Comparison of ENCODE assay signal across 29 cellular contexts in genomic region chr16:3518983-3519343, GRCh38. TPM values are rescaled to one million over a fixed set of nuclear protein-coding genes. Genes with fewer than 3 reads are reported as not detected.
"Had no signal": no experiment of that assay in that cellular context is flagged by ENCODE, and none has a peak within 500 bp of the region (broad histone marks: within the 10 kb centered on the region; RNA-seq: fewer than 3 reads in every experiment).

No MANE protein-coding gene starts in this region.

- H3K4me3 ChIP-seq: adrenal gland, ascending aorta, coronary artery, gastrocnemius medialis, suprapubic skin, tibial artery had no signal

- H3K4me1 Mint-ChIP-seq: activated B cell treated with CpG ODN at 0.5 μM for 24 hours had no signal

- H3K27me3 ChIP-seq: adrenal gland, ascending aorta, brain microvascular endothelial cell, gastrocnemius medialis, suprapubic skin, tibial artery had no signal

- H3K27ac ChIP-seq: adrenal gland, ascending aorta, brain microvascular endothelial cell, coronary artery, gastrocnemius medialis, suprapubic skin, tibial artery had no signal

- H3K4me1 ChIP-seq: adrenal gland, gastrocnemius medialis, suprapubic skin had no signal

- H3K9me3 ChIP-seq: adrenal gland, ascending aorta, gastrocnemius medialis, suprapubic skin, tibial artery had no signal

- H3K27ac Mint-ChIP-seq: activated B cell treated with CpG ODN at 0.5 μM for 24 hours; activated CD8-positive, alpha-beta T cell treated with anti-CD3 and anti-CD28 coated beads for 36 hours; activated naive CD4-positive, alpha-beta T cell treated with anti-CD3 and anti-CD28 coated beads for 36 hours; activated naive CD8-positive, alpha-beta T cell treated with anti-CD3 and anti-CD28 coated beads for 36 hours; progenitor cell of endocrine pancreas had no signal

- H3K27me3 Mint-ChIP-seq: activated B cell treated with CpG ODN at 0.5 μM for 24 hours; activated CD8-positive, alpha-beta T cell treated with anti-CD3 and anti-CD28 coated beads for 36 hours; activated naive CD8-positive, alpha-beta T cell treated with anti-CD3 and anti-CD28 coated beads for 36 hours; effector memory CD8-positive, alpha-beta T cell; naive thymus-derived CD4-positive, alpha-beta T cell; progenitor cell of endocrine pancreas had no signal

- H3K9me3 Mint-ChIP-seq: activated B cell treated with CpG ODN at 0.5 μM for 24 hours; activated CD8-positive, alpha-beta T cell treated with anti-CD3 and anti-CD28 coated beads for 36 hours; activated naive CD4-positive, alpha-beta T cell treated with anti-CD3 and anti-CD28 coated beads for 36 hours; activated naive CD8-positive, alpha-beta T cell treated with anti-CD3 and anti-CD28 coated beads for 36 hours; effector memory CD8-positive, alpha-beta T cell; naive thymus-derived CD4-positive, alpha-beta T cell had no signal

- H3K4me3 Mint-ChIP-seq: activated B cell treated with CpG ODN at 0.5 μM for 24 hours; activated CD8-positive, alpha-beta T cell treated with anti-CD3 and anti-CD28 coated beads for 36 hours; activated naive CD4-positive, alpha-beta T cell treated with anti-CD3 and anti-CD28 coated beads for 36 hours; activated naive CD8-positive, alpha-beta T cell treated with anti-CD3 and anti-CD28 coated beads for 36 hours; effector memory CD8-positive, alpha-beta T cell; naive thymus-derived CD4-positive, alpha-beta T cell had no signal

- ATAC-seq: activated CD8-positive, alpha-beta T cell treated with anti-CD3 and anti-CD28 coated beads for 36 hours; effector memory CD8-positive, alpha-beta T cell; gastrocnemius medialis; left cardiac atrium; left ventricle myocardium superior; naive thymus-derived CD4-positive, alpha-beta T cell had no signal

- DNase-seq: activated B cell treated with CpG ODN at 0.5 μM for 24 hours; activated CD4-positive, alpha-beta T cell treated with anti-CD3 and anti-CD28 coated beads, Interleukin-2, amount 50 U/mL, for 1 hour; activated CD8-positive, alpha-beta T cell treated with anti-CD3 and anti-CD28 coated beads for 36 hours; activated naive CD4-positive, alpha-beta T cell treated with anti-CD3 and anti-CD28 coated beads for 36 hours; activated naive CD8-positive, alpha-beta T cell treated with anti-CD3 and anti-CD28 coated beads for 36 hours; adrenal gland; brain microvascular endothelial cell; effector memory CD8-positive, alpha-beta T cell; erythroblast; gastrocnemius medialis; glutamatergic neuron; left cardiac atrium; left ventricle myocardium superior; naive thymus-derived CD4-positive, alpha-beta T cell; retina; stimulated activated CD4-positive, alpha-beta T cell treated with anti-CD3 and anti-CD28 coated beads, Interleukin-15, amount 100 ng/mL, for 24 hours; stimulated activated CD4-positive, alpha-beta T cell treated with anti-CD3 and anti-CD28 coated beads, Interleukin-2, amount 100 ng/mL, for 24 hours; stimulated activated naive CD4-positive, alpha-beta T cell; T-helper 2 cell had no signal

RNA-seq across cellular contexts. Expression of gene C16orf90, which starts 23.7 kb away (rescaled TPM):
- total RNA-seq: activated B cell treated with CpG ODN at 0.5 μM for 24 hours; activated CD8-positive, alpha-beta T cell treated with anti-CD3 and anti-CD28 coated beads for 36 hours; activated naive CD4-positive, alpha-beta T cell treated with anti-CD3 and anti-CD28 coated beads for 36 hours; activated naive CD8-positive, alpha-beta T cell treated with anti-CD3 and anti-CD28 coated beads for 36 hours; adrenal gland; ascending aorta; cardiac septum; cerebellum; gastrocnemius medialis; left cardiac atrium; left ventricle myocardium superior; lung microvascular endothelial cell; naive thymus-derived CD4-positive, alpha-beta T cell; osteoblast; progenitor cell of endocrine pancreas; suprapubic skin; ureter had no signal
